In genomic region chr15:78875107-78875914, GRCh38 we compare ENCODE assay signal across 9 cellular contexts.
A peak's percentile ranks its signal among the peaks of the same experiment; 100 is the strongest.
DNase-seq lines count a peak whose midpoint lies in the region; ATAC-seq and TF ChIP-seq lines count a peak whose summit lies in the region.
"Had no signal": no experiment of that assay in that cellular context is flagged by ENCODE, and none has a peak within 500 bp of the region (broad histone marks: within the 10 kb centered on the region; RNA-seq: fewer than 3 reads in every experiment).

No MANE protein-coding gene starts in this region.

- no peak for TF ChIP-seq CTCF in RWPE1 (conservative IDR thresholded peaks at IDR 0.05; ENCODE audit: low read depth)
- TF ChIP-seq CTCF in retinal pigment epithelial cell (conservative IDR thresholded peaks at IDR 0.05; ENCODE audit: low read depth, low read length): no peak

- H3K27ac ChIP-seq in RWPE1: peak overlapping the region; percentile 29

- DNase-seq in RWPE1 (ENCODE audit: low spot score): no peak
- peak; percentile 15 to 47 for DNase-seq in erythroblast (lab: John Stamatoyannopoulos, UW)
- no peak for DNase-seq in retinal pigment epithelial cell (ENCODE audit: low read depth)
- no peak for DNase-seq in middle frontal gyrus (ENCODE audit: extremely low spot score, low spot score)
- no peak for DNase-seq in Kasumi-1 (lab: John Stamatoyannopoulos, UW)
- DNase-seq: stimulated activated CD4-positive, alpha-beta T cell treated with anti-CD3 and anti-CD28 coated beads, Interleukin-2, amount 100 ng/mL, for 48 hours had no signal

- ATAC-seq in GM18858 (IDR thresholded peaks at IDR 0.05; ENCODE audit: unreplicated experiment) (no peak), GM19351 (IDR thresholded peaks at IDR 0.05; ENCODE audit: unreplicated experiment) (no peak)

- TF ChIP-seq POLR2A in erythroblast (IDR thresholded peaks at IDR 0.05; ENCODE audit: low read length): no peak

- POLR2A ChIA-PET in RWPE1 (lab: Yijun Ruan, JAX; ENCODE audit: low non-redundant PET): no interaction called here

- H3K4me3 ChIP-seq in GM08714 (ENCODE audit: low read length) (peak overlapping the region; percentile 89), retinal pigment epithelial cell (ENCODE audit: low read length) (peak overlapping the region; percentile 99)

- CTCF ChIA-PET in RWPE1 (lab: Yijun Ruan, JAX): interaction anchor here (0.7 kb wide), 1 partner anchor 30 kb away, joined by 3 read pairs; no protein-coding TSS in a partner anchor

Comparison
In these comparisons a context has a peak if more than half of its experiments do, and no peak if none do; other contexts are left out.
1. DNase-seq: peak in erythroblast (2 of 2); none in RWPE1 (single experiment), retinal pigment epithelial cell (single experiment), middle frontal gyrus (single experiment) and Kasumi-1 (0 of 2).